In genomic region chr6:7914991-7915789, GRCh38 we compare ENCODE assay signal across 14 cellular contexts. TPM values are rescaled to one million over a fixed set of nuclear protein-coding genes. Genes with fewer than 3 reads are reported as not detected.
DNase-seq lines count a peak whose midpoint lies in the region; ATAC-seq, FAIRE-seq and TF ChIP-seq lines count a peak whose summit lies in the region.
"Had no signal": no experiment of that assay in that cellular context is flagged by ENCODE, and none has a peak within 500 bp of the region (broad histone marks: within the 10 kb centered on the region; RNA-seq: fewer than 3 reads in every experiment).

No MANE protein-coding gene starts in this region.

- in situ Hi-C loops in KBM-7 (cut with MboI; ENCODE audit: low pct_unique_long_range_greater_than_20kb, low sequenced_read_pairs), result no loop called here

- WGBS in body of pancreas, 2 donors, result 85 to 89% methylated on average over 11 of the region's 11 CpGs
- WGBS in pancreas, 2 donors, result 88 to 89% methylated on average over 11 of the region's 11 CpGs

- H3K9me3 Mint-ChIP-seq in activated T-cell treated with anti-CD3 and anti-CD28 coated beads, Interleukin-2, amount 50 U/mL, for 72 hours, result no peaks in the 10 kb centered on the region

- TF ChIP-seq CTCF in body of pancreas (IDR thresholded peaks at IDR 0.05), result no peak
- no peak for TF ChIP-seq CTCF in pancreas (IDR thresholded peaks at IDR 0.05)

- no peaks in the 10 kb centered on the region for H3K36me3 ChIP-seq in BLaER1
- H3K36me3 ChIP-seq in body of pancreas (replicated peaks in 1 of 2; ENCODE audit: insufficient read depth in 1 of 2, low read depth in 2 of 2), result no peaks in the 10 kb centered on the region
- H3K36me3 ChIP-seq in pancreas, result no peaks in the 10 kb centered on the region

- DNase-seq in KBM-7 (peak; percentile 71), body of pancreas (peak; percentile 30 to 39 (median 32)), lung microvascular endothelial cell (ENCODE audit: low read depth in 2 of 2) (peak; percentile 76 to 88), pancreas (no peak)
- no peak for DNase-seq in activated CD4-positive, alpha-beta T cell treated with anti-CD3 and anti-CD28 coated beads, Interleukin-2, amount 50 U/mL, for 48 hours
- no peak for DNase-seq in activated T-cell treated with anti-CD3 and anti-CD28 coated beads, Interleukin-2, amount 50 U/mL, for 72 hours
- DNase-seq: aorta; COR-L47; H7; NCI-H2171; SIG-M5; stimulated activated CD4-positive, alpha-beta T cell treated with anti-CD3 and anti-CD28 coated beads, Interleukin-1b, Interleukin-23, amount 100 ng/mL, for 48 hours had no signal

- peak overlapping the region; percentile 64 for H3K4me2 ChIP-seq in BLaER1

- H3K36me3 Mint-ChIP-seq in activated T-cell treated with anti-CD3 and anti-CD28 coated beads, Interleukin-2, amount 50 U/mL, for 72 hours (ENCODE audit: insufficient read depth in 2 of 2), result no peaks in the 10 kb centered on the region

- H3K4me1 Mint-ChIP-seq in activated T-cell treated with anti-CD3 and anti-CD28 coated beads, Interleukin-2, amount 50 U/mL, for 72 hours (ENCODE audit: low read depth), result no peaks in the 10 kb centered on the region

- no peaks in the 10 kb centered on the region for H3K27me3 ChIP-seq in BLaER1
- H3K27me3 ChIP-seq in body of pancreas, result no peaks in the 10 kb centered on the region
- no peaks in the 10 kb centered on the region for H3K27me3 ChIP-seq in pancreas

- H3K27ac ChIP-seq in BLaER1 (peak overlapping the region; percentile 34; the same call in 1 of the 2 replicates), body of pancreas (no peak overlapping the region), pancreas (no peak overlapping the region)

- H3K4me3 Mint-ChIP-seq in activated T-cell treated with anti-CD3 and anti-CD28 coated beads, Interleukin-2, amount 50 U/mL, for 72 hours, result no peak overlapping the region

- no peak overlapping the region for H3K9ac ChIP-seq in BLaER1

- H3K4me1 ChIP-seq in BLaER1 (peaks cover 40% of the 10 kb centered on the region), body of pancreas (peaks cover 5% of the 10 kb centered on the region), pancreas (no peaks in the 10 kb centered on the region)

- peaks cover 9% of the 10 kb centered on the region for H3K27me3 Mint-ChIP-seq in activated T-cell treated with anti-CD3 and anti-CD28 coated beads, Interleukin-2, amount 50 U/mL, for 72 hours (ENCODE audit: low read depth)

- no peak for ATAC-seq in body of pancreas
- ATAC-seq in GM21737 (IDR thresholded peaks at IDR 0.05; ENCODE audit: unreplicated experiment), result no peak
- no peak for ATAC-seq in activated T-cell treated with anti-CD3 and anti-CD28 coated beads, Interleukin-2, amount 50 U/mL, for 72 hours (replicated peaks in 1 of 2)
- no peak for ATAC-seq in pancreas

- peaks cover 5% of the 10 kb centered on the region; the same call in 1 of the 2 replicates for H3K9me3 ChIP-seq in BLaER1
- no peaks in the 10 kb centered on the region for H3K9me3 ChIP-seq in body of pancreas
- H3K9me3 ChIP-seq in pancreas, result no peaks in the 10 kb centered on the region

- 0 out of 2 replicates have a peak overlapping the region, but pooled peaks have one; percentile 26 for H3K4me3 ChIP-seq in BLaER1
- H3K4me3 ChIP-seq in body of pancreas, result no peak overlapping the region
- H3K4me3 ChIP-seq in pancreas, result no peak overlapping the region

- TF ChIP-seq POLR2A in body of pancreas (IDR thresholded peaks at IDR 0.05), result no peak

- no peak overlapping the region for H3K27ac Mint-ChIP-seq in activated T-cell treated with anti-CD3 and anti-CD28 coated beads, Interleukin-2, amount 50 U/mL, for 72 hours

- H4K20me1 ChIP-seq in BLaER1, result no peaks in the 10 kb centered on the region

- FAIRE-seq in pancreas (lab: Jason Lieb, UNC), result no peak

- intact Hi-C loops in body of pancreas (cut with DNase I) (no loop called here), pancreas (cut with DNase I) (no loop called here)

RNA-seq across cellular contexts. Expression of gene TXNDC5, which starts 4.6 kb away (rescaled TPM):
- total RNA-seq in body of pancreas, result 100 to 1,000 TPM; 104 to 112 TPM
- total RNA-seq in lung microvascular endothelial cell, result 1,403 and 2,121 TPM in 2 replicates
- 10 to 100 TPM; 40.3 to 42.0 TPM for total RNA-seq in activated T-cell treated with anti-CD3 and anti-CD28 coated beads, Interleukin-2, amount 50 U/mL, for 72 hours
- total RNA-seq in pancreas, result 100 to 1,000 TPM in 3 of 6 donors, 10 to 100 TPM in 3; 63.4 to 115 (median 100.0) TPM
- polyA plus RNA-seq in pancreas, result 10 to 100 TPM; 40.0 to 49.0 TPM

Comparison
In these comparisons a context has a peak if more than half of its experiments do, and no peak if none do; other contexts are left out.
1. DNase-seq: peak in KBM-7 (single experiment), body of pancreas (4 of 4) and lung microvascular endothelial cell (2 of 2); none in activated CD4-positive, alpha-beta T cell treated with anti-CD3 and anti-CD28 coated beads, Interleukin-2, amount 50 U/mL, for 48 hours (0 of 2), activated T-cell treated with anti-CD3 and anti-CD28 coated beads, Interleukin-2, amount 50 U/mL, for 72 hours (0 of 2) and pancreas (0 of 6).
2. RNA of gene TXNDC5, which starts 4.6 kb away (total RNA-seq): 1,403 to 2,121 TPM in lung microvascular endothelial cell; 104 to 112 TPM in body of pancreas, 63.4 to 115 TPM in pancreas and 40.3 to 42.0 TPM in activated T-cell treated with anti-CD3 and anti-CD28 coated beads, Interleukin-2, amount 50 U/mL, for 72 hours; every median in the first group is over 10 times any median in the second.